1 cellular context compared by ENCODE assay signal in genomic region chr1:52659851-52660596, GRCh38.
TF ChIP-seq lines count a peak whose summit lies in the region.

No MANE protein-coding gene starts in this region.

TF ChIP-seq in IMR-90, 13 proteins besides CTCF, POLR2A, EP300 and RAD21:
- no peak for TF ChIP-seq RCOR1 (IDR thresholded peaks at IDR 0.05; ENCODE audit: insufficient replicate concordance, low read length)
- TF ChIP-seq NFE2L2 (IDR thresholded peaks at IDR 0.05; ENCODE audit: low read depth, low read length), result no peak
- TF ChIP-seq ELK1 (IDR thresholded peaks at IDR 0.05; ENCODE audit: borderline replicate concordance, low read depth, low read length), result no peak
- no peak for TF ChIP-seq RFX5 (IDR thresholded peaks at IDR 0.05; ENCODE audit: low read depth, low read length)
- no peak for TF ChIP-seq CEBPB (IDR thresholded peaks at IDR 0.05; ENCODE audit: low read depth, low read length)
- TF ChIP-seq SMC3 (IDR thresholded peaks at IDR 0.05; ENCODE audit: low read depth, low read length), result no peak
- TF ChIP-seq MXI1 (IDR thresholded peaks at IDR 0.05; ENCODE audit: borderline replicate concordance, low read depth, low read length), result no peak
- TF ChIP-seq MAFK (IDR thresholded peaks at IDR 0.05; ENCODE audit: low read depth, low read length), result no peak
- no peak for TF ChIP-seq CHD1 (IDR thresholded peaks at IDR 0.05; ENCODE audit: low read depth, low read length)
- no peak for TF ChIP-seq FOS (IDR thresholded peaks at IDR 0.05; ENCODE audit: low read depth, low read length)
- TF ChIP-seq BHLHE40 (IDR thresholded peaks at IDR 0.05; ENCODE audit: low read depth, low read length), result no peak
- TF ChIP-seq USF2 (IDR thresholded peaks at IDR 0.05; ENCODE audit: low read depth, low read length), result no peak
